21 cellular contexts compared by ENCODE assay signal in genomic region chr10:99358101-99358500, GRCh38. TPM values are rescaled to one million over a fixed set of nuclear protein-coding genes. Genes with fewer than 3 reads are reported as not detected.
DNase-seq lines count a peak whose midpoint lies in the region; ATAC-seq and TF ChIP-seq lines count a peak whose summit lies in the region.
"Had no signal": no experiment of that assay in that cellular context is flagged by ENCODE, and none has a peak within 500 bp of the region (broad histone marks: within the 10 kb centered on the region; RNA-seq: fewer than 3 reads in every experiment).

No MANE protein-coding gene starts in this region.

- H3K27ac ChIP-seq in IMR-90 (ENCODE audit: insufficient read depth, low read length) (no peak overlapping the region), endodermal cell (ENCODE audit: low read depth, low read length) (peak overlapping the region; percentile 77), heart left ventricle (no peak overlapping the region)
- H3K27ac ChIP-seq: C4-2B had no signal

- no peaks in the 10 kb centered on the region for H3K9me1 ChIP-seq in IMR-90 (ENCODE audit: insufficient read depth, low read length)

- H2AK9ac ChIP-seq in IMR-90 (replicated peaks; ENCODE audit: low read depth, low read length, poor library complexity) = no peak overlapping the region

- H3K4ac ChIP-seq in IMR-90 (ENCODE audit: low read depth, low read length) = no peak overlapping the region

- POLR2A ChIA-PET in IMR-90 (lab: Charles Lee; ENCODE audit: unreplicated experiment) = no interaction called here

- H4K8ac ChIP-seq in IMR-90 (ENCODE audit: low read depth in 2 of 2, low read length in 2 of 2) = no peak overlapping the region

- no peak overlapping the region for H3K14ac ChIP-seq in IMR-90 (replicated peaks; ENCODE audit: low read depth, low read length)

- no peak overlapping the region for H4K5ac ChIP-seq in IMR-90 (ENCODE audit: low read depth, low read length)

- H3K36me3 Mint-ChIP-seq in endodermal cell (ENCODE audit: low read depth) = peaks cover 8% of the 10 kb centered on the region
- no peaks in the 10 kb centered on the region for H3K36me3 Mint-ChIP-seq in CD14-positive monocyte

- H3K4me1 Mint-ChIP-seq in endodermal cell (peaks cover 58% of the 10 kb centered on the region), CD14-positive monocyte (peaks cover 1% of the 10 kb centered on the region)

- no peaks in the 10 kb centered on the region for H3K79me1 ChIP-seq in IMR-90 (ENCODE audit: low read depth in 1 of 2, low read length in 2 of 2)

- H3K9ac ChIP-seq in IMR-90 (ENCODE audit: low read depth, low read length) (no peak overlapping the region), endodermal cell (ENCODE audit: extremely low read depth, low read length, poor library complexity, severe bottlenecking) (peak overlapping the region; percentile 73)
- H3K9ac ChIP-seq: SK-N-SH had no signal

- TF ChIP-seq CTCF in IMR-90 (conservative IDR thresholded peaks at IDR 0.05; ENCODE audit: low read depth, low read length) (no peak), endodermal cell (conservative IDR thresholded peaks at IDR 0.05) (no peak), CD14-positive monocyte (IDR thresholded peaks at IDR 0.05) (no peak), heart left ventricle (IDR thresholded peaks at IDR 0.05) (no peak)

- H3K4me1 ChIP-seq in IMR-90 (ENCODE audit: control insufficient read depth, insufficient read depth, low read length) (no peaks in the 10 kb centered on the region), endodermal cell (ENCODE audit: control insufficient read depth, insufficient read depth, low read length) (peaks cover 28% of the 10 kb centered on the region), heart left ventricle (no peaks in the 10 kb centered on the region)

- no peak overlapping the region for H2BK15ac ChIP-seq in IMR-90 (ENCODE audit: low read depth, low read length)

- H3K4me2 ChIP-seq in IMR-90 (ENCODE audit: low read depth, low read length) = no peak overlapping the region
- H3K4me2 ChIP-seq: SK-N-SH had no signal

- peak overlapping the region; percentile 27 for H2AFZ ChIP-seq in IMR-90 (replicated peaks; ENCODE audit: low read length, poor library complexity)

- H3K23ac ChIP-seq in IMR-90 (ENCODE audit: low read depth, low read length) = no peak overlapping the region

- H3K9me3 ChIP-seq in IMR-90 (ENCODE audit: control insufficient read depth, insufficient read depth, low read length) (no peaks in the 10 kb centered on the region), endodermal cell (ENCODE audit: control insufficient read depth, low read length) (peaks cover under 1% of the 10 kb centered on the region), heart left ventricle (no peaks in the 10 kb centered on the region)
- H3K9me3 ChIP-seq: SK-N-SH had no signal

- no TSS peak for BruUV-seq in IMR-90 (replicated peaks; lab: Mats Ljungman, UMichigan)

- in situ Hi-C loops in Caki2 (cut with HindIII; ENCODE audit: low pct_unique_long_range_greater_than_20kb, low sequenced_read_pairs) (no loop called here), IMR-90 (cut with MboI; ENCODE audit: low sequenced_read_pairs) (no loop called here)

- DNase-seq in Caki2 (ENCODE audit: low read depth) = peak; percentile 57
- no peak for DNase-seq in IMR-90
- DNase-seq in endodermal cell = peak; percentile 71
- DNase-seq in kidney tubule cell (ENCODE audit: low spot score) = peak; percentile 83
- DNase-seq in left lobe of liver (ENCODE audit: low spot score) = no peak
- no peak for DNase-seq in occipital lobe (lab: John Stamatoyannopoulos, UW)
- DNase-seq in CD14-positive monocyte (ENCODE audit: low spot score) = no peak
- DNase-seq in heart left ventricle = no peak
- DNase-seq: Calu3, DND-41, GF-D8, GOT3, MV-4-11, NCI-H146, NCI-H2081 treated with DMSO at 0.1 percent for 48 hours, NCI-H345, NCI-H748 treated with DMSO at 0.1 percent for 48 hours, Right ventricle myocardium superior, SK-N-SH had no signal

- H3K4me3 ChIP-seq in IMR-90 (ENCODE audit: insufficient read depth, low read depth, low read length) (no peak overlapping the region), endodermal cell (ENCODE audit: low read length) (no peak overlapping the region), heart left ventricle (no peak overlapping the region)

- H3K18ac ChIP-seq in IMR-90 (ENCODE audit: low read depth, low read length) = no peak overlapping the region

- no peak overlapping the region for H2BK20ac ChIP-seq in IMR-90 (ENCODE audit: low read depth, low read length)

- H3K4me3 Mint-ChIP-seq in endodermal cell = peak overlapping the region; percentile 9
- no peak overlapping the region for H3K4me3 Mint-ChIP-seq in CD14-positive monocyte

- no CpG with 5 or more reads among the region's 1 CpG for WGBS in IMR-90 (ENCODE audit: extremely low coverage in 2 of 2, insufficient read length in 1 of 2), 2 experiments
- WGBS in endodermal cell (ENCODE audit: insufficient coverage in 1 of 2, insufficient read length in 1 of 2), 2 experiments = 0 to 17% methylated on average over 1 of the region's 1 CpG
- 50 to 77% (median 53%) methylated on average over 1 of the region's 1 CpG for WGBS in heart left ventricle, 4 donors

- TF ChIP-seq RAD21 in IMR-90 (IDR thresholded peaks at IDR 0.05; ENCODE audit: low read length) = no peak

- no peak for ATAC-seq in IMR-90 (ENCODE audit: low read depth)
- ATAC-seq in left lobe of liver = no peak
- no peak for ATAC-seq in heart left ventricle
- ATAC-seq: Panc1 had no signal

- H3K9me3 Mint-ChIP-seq in endodermal cell (no peaks in the 10 kb centered on the region), CD14-positive monocyte (peaks cover 0 to 1% (median 0%) of the 10 kb centered on the region in 7 donors)

- CTCF ChIA-PET in IMR-90 (lab: Yijun Ruan, JAX) = no interaction called here

- H3K36me3 ChIP-seq in IMR-90 (ENCODE audit: control insufficient read depth, insufficient read depth, low read length) = no peaks in the 10 kb centered on the region
- H3K36me3 ChIP-seq in endodermal cell (ENCODE audit: control insufficient read depth, insufficient read depth, low read length) = peaks cover 25% of the 10 kb centered on the region
- H3K36me3 ChIP-seq in heart left ventricle = no peaks in the 10 kb centered on the region

- TF ChIP-seq POLR2A in IMR-90 (IDR thresholded peaks at IDR 0.05; ENCODE audit: low read depth, low read length) (no peak), heart left ventricle (IDR thresholded peaks at IDR 0.05) (no peak)

- no peak overlapping the region for H2AK5ac ChIP-seq in IMR-90 (ENCODE audit: low read depth, low read length)

- peaks cover 20% of the 10 kb centered on the region for H3K27me3 Mint-ChIP-seq in endodermal cell (ENCODE audit: insufficient read depth)
- peaks cover 0 to 10% (median 2%) of the 10 kb centered on the region in 3 donors for H3K27me3 Mint-ChIP-seq in CD14-positive monocyte (ENCODE audit: low read depth in 3 of 3)

- peak overlapping the region; percentile 92 for H3K27ac Mint-ChIP-seq in endodermal cell
- H3K27ac Mint-ChIP-seq in CD14-positive monocyte = no peak overlapping the region

- no peak overlapping the region for H2BK5ac ChIP-seq in IMR-90 (ENCODE audit: low read depth, low read length, poor library complexity, severe bottlenecking)

- dilution Hi-C loops in IMR-90 (cut with HindIII; ENCODE audit: low sequenced_read_pairs, unreplicated experiment) = no loop called here

- H4K20me1 ChIP-seq in IMR-90 (ENCODE audit: insufficient read depth, low read length) = no peaks in the 10 kb centered on the region

- no peaks in the 10 kb centered on the region; the same call in 1 of the 2 replicates for H3K27me3 ChIP-seq in IMR-90 (ENCODE audit: control insufficient read depth, insufficient read depth, low read length)
- peaks cover 8% of the 10 kb centered on the region for H3K27me3 ChIP-seq in endodermal cell (ENCODE audit: control insufficient read depth, insufficient read depth, low read length, poor library complexity, severe bottlenecking)
- H3K27me3 ChIP-seq in heart left ventricle = peaks cover 0 to 18% (median 0%) of the 10 kb centered on the region in 9 donors

- no peak overlapping the region for H3K56ac ChIP-seq in IMR-90 (ENCODE audit: extremely low read depth, insufficient read depth, low read length)

- H4K91ac ChIP-seq in IMR-90 (ENCODE audit: insufficient read depth, low read depth, low read length) = no peak overlapping the region

- no peak overlapping the region for H2BK120ac ChIP-seq in IMR-90 (ENCODE audit: low read depth, low read length)

- intact Hi-C loops in IMR-90 (cut with micrococcal nuclease) (no loop called here), CD14-positive monocyte (cut with micrococcal nuclease) (no loop called here), heart left ventricle (cut with DNase I) (no loop called here)

TF ChIP-seq in IMR-90, 13 proteins besides CTCF, POLR2A, EP300 and RAD21 (continues in another document):
- TF ChIP-seq FOS (IDR thresholded peaks at IDR 0.05; ENCODE audit: low read depth, low read length) (no peak), ELK1 (IDR thresholded peaks at IDR 0.05; ENCODE audit: borderline replicate concordance, low read depth, low read length) (no peak), NFE2L2 (IDR thresholded peaks at IDR 0.05; ENCODE audit: low read depth, low read length) (no peak), CHD1 (IDR thresholded peaks at IDR 0.05; ENCODE audit: low read depth, low read length) (no peak), SMC3 (IDR thresholded peaks at IDR 0.05; ENCODE audit: low read depth, low read length) (no peak), RFX5 (IDR thresholded peaks at IDR 0.05; ENCODE audit: low read depth, low read length) (no peak), MAFK (IDR thresholded peaks at IDR 0.05; ENCODE audit: low read depth, low read length) (no peak), CEBPB (IDR thresholded peaks at IDR 0.05; ENCODE audit: low read depth, low read length) (no peak)

RNA-seq across cellular contexts. Expression of gene CNNM1, which starts 28.9 kb away (rescaled TPM):
- total RNA-seq in Caki2 (2014; rRNA removed; shearing (Covaris generic); ENCODE audit: low replicate concordance) = 3.6 and 5.2 TPM in 2 replicates
- total RNA-seq in IMR-90 (2012; rRNA removed) = 0.18 and 0.28 TPM in 2 replicates
- 0.32 and 0.39 TPM in 2 replicates for polyA plus RNA-seq in IMR-90 (2012; rRNA removed)
- polyA plus RNA-seq in IMR-90 (2012; cell fraction: cytosol; rRNA removed) = 0.09 and 0.22 TPM in 2 replicates
- 0.25 and 0.44 TPM in 2 replicates for polyA plus RNA-seq in IMR-90 (2012; cell fraction: nucleus; rRNA removed; ENCODE audit: low replicate concordance)
- total RNA-seq in endodermal cell = 1 to 10 TPM; 2.8 to 3.8 TPM
- polyA plus RNA-seq in endodermal cell (2013, experiment 1 of 2) = 1.5 TPM
- polyA plus RNA-seq in endodermal cell (2013, experiment 2 of 2) = 1.4 TPM
- 0.08 TPM for total RNA-seq in left lobe of liver
- total RNA-seq in occipital lobe = 3.1 TPM
- polyA plus RNA-seq in CD14-positive monocyte = not detected
- under 1 TPM in 6 of 9 donors, not detected in 3; 0.04 to 0.43 (median 0.13) TPM for total RNA-seq in heart left ventricle
- polyA plus RNA-seq in heart left ventricle = under 1 TPM in 1 of 2 donors, not detected in 1; 0.08 TPM

Comparison
In these comparisons a context has a peak if more than half of its experiments do, and no peak if none do; other contexts are left out.
1. DNase-seq: peak in Caki2 (single experiment), endodermal cell (single experiment) and kidney tubule cell (single experiment); none in IMR-90 (single experiment), left lobe of liver (single experiment), occipital lobe (single experiment), CD14-positive monocyte (single experiment) and heart left ventricle (0 of 5).